Comparison of ENCODE assay signal across 35 cellular contexts in the genomic region with DNA sequence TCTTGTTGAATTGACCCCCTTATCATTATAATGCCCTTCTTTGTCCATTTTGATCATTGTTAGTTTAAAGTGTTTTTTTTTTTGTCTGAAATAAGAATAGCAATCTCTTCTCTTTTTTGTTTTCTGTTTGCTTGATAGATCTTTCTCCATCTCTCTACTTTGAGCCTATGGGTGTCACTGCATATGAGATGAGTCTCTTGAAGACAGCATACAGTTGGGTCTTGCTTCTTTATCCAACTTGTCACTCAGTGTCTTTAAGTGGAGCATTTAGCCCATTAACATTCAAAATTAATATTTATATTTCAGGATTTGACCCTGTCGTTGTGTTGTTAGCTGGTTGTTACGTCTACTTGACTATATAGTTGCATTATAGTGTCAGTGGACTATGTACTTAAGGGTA.
"Had no signal": no experiment of that assay in that cellular context is flagged by ENCODE, and none has a peak within 500 bp of the region (broad histone marks: within the 10 kb centered on the region; RNA-seq: fewer than 3 reads in every experiment).

No MANE protein-coding gene starts in this region.

- H3K36me3 ChIP-seq: MG63 had no signal

- H3K4me3 ChIP-seq: MG63 had no signal

- H3K27ac ChIP-seq: KMS-11 had no signal

- DNase-seq: Karpas-422, Kasumi-1, MG63, MM.1S, MV-4-11, NCI-H1048, NCI-H1092, NCI-H1092 treated with DMSO at 0.1 percent for 48 hours, NCI-H1105, NCI-H1105 treated with DMSO at 0.1 percent for 48 hours, NCI-H1417, NCI-H1417 treated with DMSO at 0.1 percent for 48 hours, NCI-H1436, NCI-H1436 treated with DMSO at 0.1 percent for 48 hours, NCI-H146, NCI-H1694, NCI-H1694 treated with DMSO at 0.1 percent for 48 hours, NCI-H187, NCI-H187 treated with DMSO at 0.1 percent for 48 hours, NCI-H1930, NCI-H2029, NCI-H2029 treated with DMSO at 0.1 percent for 48 hours, NCI-H2081, NCI-H2081 treated with DMSO at 0.1 percent for 48 hours, NCI-H2107, NCI-H2171, NCI-H2171 treated with DMSO at 0.1 percent for 48 hours, NCI-H2227 treated with DMSO at 0.1 percent for 48 hours, NCI-H226, NCI-H345, NCI-H446, NCI-H446 treated with DMSO at 0.1 percent for 48 hours, NCI-H510A, NCI-H510A treated with DMSO at 0.1 percent for 48 hours had no signal
